8 cellular contexts compared by ENCODE assay signal in genomic region chr3:197791120-197792018, GRCh38.
DNase-seq lines count a peak whose midpoint lies in the region; ATAC-seq lines count a peak whose summit lies in the region.

Gene LRCH3, plus strand, starts transcription at chr3:197791254. Its CDS starts 25 bp downstream, at chr3:197791279.

- H3K9me3 Mint-ChIP-seq in central memory CD8-positive, alpha-beta T cell: no peaks in the 10 kb centered on the region

- peak within 1 kb of the TSS; percentile 96 for H3K27ac Mint-ChIP-seq in central memory CD8-positive, alpha-beta T cell (ENCODE audit: low read depth)

- H3K27me3 Mint-ChIP-seq in central memory CD8-positive, alpha-beta T cell: no peaks in the 10 kb centered on the region

- peak; percentile 69 for ATAC-seq in GM18873 (IDR thresholded peaks at IDR 0.05; ENCODE audit: low FRiP score, unreplicated experiment)
- ATAC-seq in HG03108 (IDR thresholded peaks at IDR 0.05; ENCODE audit: unreplicated experiment): peak; percentile 79
- peak; percentile 65 for ATAC-seq in central memory CD8-positive, alpha-beta T cell (replicated peaks; ENCODE audit: extremely low read depth, poor library complexity, severe bottlenecking)

- H3K4me3 Mint-ChIP-seq in central memory CD8-positive, alpha-beta T cell: peak within 1 kb of the TSS; percentile 84

- DNase-seq in AG08395 (ENCODE audit: low spot score) (peak; percentile 98), NCI-H345 (lab: John Stamatoyannopoulos, UW) (peak; percentile 85), islet precursor cell (peak; percentile 94)
- peak; percentile 85 for DNase-seq in activated CD4-positive, CD25-positive, alpha-beta regulatory T cell treated with anti-CD3 and anti-CD28 coated beads, Interleukin-2, amount 50 U/mL, for 72 hours
- DNase-seq in central memory CD8-positive, alpha-beta T cell (ENCODE audit: low spot score in 2 of 2): peak; percentile 70 to 71
- peak; percentile 83 for DNase-seq in stimulated activated CD4-positive, alpha-beta T cell treated with anti-CD3 and anti-CD28 coated beads, Interleukin-12 subunit alpha, Interleukin-12 subunit beta, amount 100 ng/mL, for 4 hours

- peaks cover 23% of the 10 kb centered on the region for H3K36me3 Mint-ChIP-seq in central memory CD8-positive, alpha-beta T cell (ENCODE audit: insufficient read depth)

- H3K4me1 Mint-ChIP-seq in central memory CD8-positive, alpha-beta T cell: peaks cover 34% of the 10 kb centered on the region

Comparison
In these comparisons a context has a peak if more than half of its experiments do, and no peak if none do; other contexts are left out.
1. Peak in every context shown above with its lines: DNase-seq and ATAC-seq.